ENCODE assay signal across 17 cellular contexts in the genomic region with DNA sequence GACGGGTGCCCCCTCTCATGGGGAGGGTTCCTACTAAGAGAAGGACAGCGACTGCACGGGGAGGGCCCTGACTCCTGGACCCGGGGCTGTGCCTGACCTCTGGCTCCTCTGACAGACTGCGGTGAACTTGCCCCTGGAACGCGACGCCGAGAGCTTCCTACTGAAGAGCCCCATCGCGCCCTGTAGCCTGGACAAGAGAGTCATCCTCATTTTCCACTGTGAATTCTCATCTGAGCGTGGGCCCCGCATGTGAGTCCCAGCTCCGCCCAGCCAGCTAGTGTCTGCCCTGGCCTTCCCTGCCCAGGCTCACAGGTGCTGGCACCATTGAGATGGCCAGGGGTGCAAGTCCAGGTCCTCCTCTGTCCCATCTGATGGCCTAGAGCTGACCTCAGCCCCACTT. TPM values are rescaled to one million over a fixed set of nuclear protein-coding genes. Genes with fewer than 3 reads are reported as not detected.
DNase-seq lines count a peak whose midpoint lies in the region; ATAC-seq and TF ChIP-seq lines count a peak whose summit lies in the region.
"Had no signal": no experiment of that assay in that cellular context is flagged by ENCODE, and none has a peak within 500 bp of the region (broad histone marks: within the 10 kb centered on the region; RNA-seq: fewer than 3 reads in every experiment).

No MANE protein-coding gene starts in this region.

- peaks cover 85% of the 10 kb centered on the region for H3K36me3 Mint-ChIP-seq in T-helper 2 cell treated with Interferon-gamma antibody and Interleukin-4, amounts not matched to agents 5 μg/mL and 100 μg/mL, for 36 hours (ENCODE audit: low read depth)
- peaks cover 76 to 80% of the 10 kb centered on the region in 2 donors for H3K36me3 Mint-ChIP-seq in CD4-positive, alpha-beta memory T cell
- H3K36me3 Mint-ChIP-seq in naive thymus-derived CD4-positive, alpha-beta T cell: peaks cover 14 to 67% (median 49%) of the 10 kb centered on the region in 5 donors

- intact Hi-C loops in CD4-positive, alpha-beta memory T cell (cut with micrococcal nuclease): no loop called here
- intact Hi-C loops in breast epithelium (cut with DNase I; ENCODE audit: low total_unique reads) (no loop called here), adrenal gland (cut with DNase I) (no loop called here)
- intact Hi-C loops in naive thymus-derived CD4-positive, alpha-beta T cell (cut with micrococcal nuclease): no loop called here

- no peak for ATAC-seq in naive thymus-derived CD4-positive, alpha-beta T cell
- no peak for ATAC-seq in GM18520 (IDR thresholded peaks at IDR 0.05; ENCODE audit: unreplicated experiment)
- ATAC-seq: heart left ventricle, pancreas had no signal

- WGBS in adrenal gland, 4 donors: 90 to 98% (median 97%) methylated on average over 9 to 14 of the region's 14 CpGs

- DNase-seq in T-helper 2 cell treated with Interferon-gamma antibody and Interleukin-4, amounts not matched to agents 5 μg/mL and 100 μg/mL, for 36 hours (ENCODE audit: low spot score): no peak
- DNase-seq in T-helper 2 cell (no peak), breast epithelium (ENCODE audit: low spot score in 2 of 2) (no peak), SK-N-DZ (ENCODE audit: low spot score) (no peak), adrenal gland (no peak)
- DNase-seq in CD4-positive, alpha-beta memory T cell: no peak
- DNase-seq in naive thymus-derived CD4-positive, alpha-beta T cell: no peak
- DNase-seq: activated gamma-delta T cell; esophagus squamous epithelium; NCI-H1930; pancreas; stimulated activated CD4-positive, alpha-beta T cell treated with anti-CD3 and anti-CD28 coated beads, Interleukin-4, amount 100 ng/mL, for 4 hours; transverse colon had no signal

- H3K4me3 Mint-ChIP-seq in T-helper 2 cell treated with Interferon-gamma antibody and Interleukin-4, amounts not matched to agents 5 μg/mL and 100 μg/mL, for 36 hours: peak overlapping the region; percentile 1
- peak overlapping the region in 4 of 8 donors; percentile 4 to 68 (median 60) for H3K4me3 Mint-ChIP-seq in CD4-positive, alpha-beta memory T cell
- peak overlapping the region in 4 of 10 donors; percentile 0 to 46 (median 28) for H3K4me3 Mint-ChIP-seq in naive thymus-derived CD4-positive, alpha-beta T cell

- no peak for TF ChIP-seq POLR2A in breast epithelium (IDR thresholded peaks at IDR 0.05)
- no peak for TF ChIP-seq POLR2A in adrenal gland (IDR thresholded peaks at IDR 0.05)

- no peak overlapping the region for H3K4me3 ChIP-seq in CD4-positive, alpha-beta memory T cell (ENCODE audit: low read length in 2 of 2)
- H3K4me3 ChIP-seq in breast epithelium (no peak overlapping the region), adrenal gland (no peak overlapping the region)
- H3K4me3 ChIP-seq in naive thymus-derived CD4-positive, alpha-beta T cell (ENCODE audit: low read length): no peak overlapping the region
- H3K4me3 ChIP-seq: esophagus squamous epithelium, heart left ventricle, pancreas, SK-N-MC, transverse colon had no signal

- no peaks in the 10 kb centered on the region for H3K9me3 Mint-ChIP-seq in T-helper 2 cell treated with Interferon-gamma antibody and Interleukin-4, amounts not matched to agents 5 μg/mL and 100 μg/mL, for 36 hours
- no peaks in the 10 kb centered on the region for H3K9me3 Mint-ChIP-seq in CD4-positive, alpha-beta memory T cell
- no peaks in the 10 kb centered on the region for H3K9me3 Mint-ChIP-seq in naive thymus-derived CD4-positive, alpha-beta T cell

- peaks cover 58% of the 10 kb centered on the region for H3K4me1 Mint-ChIP-seq in T-helper 2 cell treated with Interferon-gamma antibody and Interleukin-4, amounts not matched to agents 5 μg/mL and 100 μg/mL, for 36 hours (ENCODE audit: low read depth)
- peaks cover 52 to 96% (median 73%) of the 10 kb centered on the region in 4 donors for H3K4me1 Mint-ChIP-seq in CD4-positive, alpha-beta memory T cell
- peaks cover 53 to 94% (median 72%) of the 10 kb centered on the region in 7 donors for H3K4me1 Mint-ChIP-seq in naive thymus-derived CD4-positive, alpha-beta T cell

- no peaks in the 10 kb centered on the region for H3K27me3 Mint-ChIP-seq in T-helper 2 cell treated with Interferon-gamma antibody and Interleukin-4, amounts not matched to agents 5 μg/mL and 100 μg/mL, for 36 hours (ENCODE audit: low read depth)
- no peaks in the 10 kb centered on the region for H3K27me3 Mint-ChIP-seq in CD4-positive, alpha-beta memory T cell
- H3K27me3 Mint-ChIP-seq in naive thymus-derived CD4-positive, alpha-beta T cell: no peaks in the 10 kb centered on the region

- H3K27ac Mint-ChIP-seq in T-helper 2 cell treated with Interferon-gamma antibody and Interleukin-4, amounts not matched to agents 5 μg/mL and 100 μg/mL, for 36 hours: peak overlapping the region; percentile 79
- H3K27ac Mint-ChIP-seq in CD4-positive, alpha-beta memory T cell: peak overlapping the region; percentile 65 to 95 (median 92)
- peak overlapping the region; percentile 78 to 98 (median 91) for H3K27ac Mint-ChIP-seq in naive thymus-derived CD4-positive, alpha-beta T cell

- no peaks in the 10 kb centered on the region for H3K27me3 ChIP-seq in CD4-positive, alpha-beta memory T cell (ENCODE audit: insufficient read depth, low read length)
- H3K27me3 ChIP-seq in breast epithelium (no peaks in the 10 kb centered on the region), adrenal gland (no peaks in the 10 kb centered on the region)
- no peaks in the 10 kb centered on the region for H3K27me3 ChIP-seq in naive thymus-derived CD4-positive, alpha-beta T cell (ENCODE audit: control insufficient read depth in 2 of 2, insufficient read depth in 2 of 2, low read length in 2 of 2)
- H3K27me3 ChIP-seq: esophagus squamous epithelium, heart left ventricle, pancreas, transverse colon had no signal

- TF ChIP-seq CTCF in breast epithelium (IDR thresholded peaks at IDR 0.05) (no peak), adrenal gland (IDR thresholded peaks at IDR 0.05) (no peak)

- H3K27ac ChIP-seq in CD4-positive, alpha-beta memory T cell (ENCODE audit: low read depth, low read length): peak overlapping the region; percentile 68
- H3K27ac ChIP-seq in breast epithelium (peak overlapping the region; percentile 91 to 95), adrenal gland (no peak overlapping the region)
- peak overlapping the region; percentile 78 for H3K27ac ChIP-seq in naive thymus-derived CD4-positive, alpha-beta T cell (ENCODE audit: low read depth, low read length)
- H3K27ac ChIP-seq: pancreas, transverse colon had no signal

- peaks cover 98% of the 10 kb centered on the region for H3K4me1 ChIP-seq in CD4-positive, alpha-beta memory T cell (ENCODE audit: insufficient read depth, low read length)
- peaks cover 9 to 20% of the 10 kb centered on the region in 2 donors for H3K4me1 ChIP-seq in breast epithelium
- H3K4me1 ChIP-seq in naive thymus-derived CD4-positive, alpha-beta T cell (ENCODE audit: control insufficient read depth in 2 of 2, insufficient read depth in 2 of 2, low read length in 2 of 2): peaks cover 54% of the 10 kb centered on the region in 2 donors
- H3K4me1 ChIP-seq in adrenal gland (replicated peaks in 1 of 2): peaks cover 26 to 33% of the 10 kb centered on the region in 2 donors

- no peaks in the 10 kb centered on the region for H3K9me3 ChIP-seq in CD4-positive, alpha-beta memory T cell (ENCODE audit: control insufficient read depth in 1 of 2, low read length in 2 of 2)
- H3K9me3 ChIP-seq in breast epithelium (peaks cover 0 to 3% of the 10 kb centered on the region in 2 donors), adrenal gland (replicated peaks in 1 of 3) (no peaks in the 10 kb centered on the region)
- H3K9me3 ChIP-seq in naive thymus-derived CD4-positive, alpha-beta T cell (ENCODE audit: control insufficient read depth in 2 of 3, low read length in 3 of 3): no peaks in the 10 kb centered on the region
- H3K9me3 ChIP-seq: esophagus squamous epithelium, heart left ventricle, pancreas, transverse colon had no signal

- H3K36me3 ChIP-seq in CD4-positive, alpha-beta memory T cell (ENCODE audit: insufficient read depth, low read length): peaks cover 65% of the 10 kb centered on the region
- H3K36me3 ChIP-seq in breast epithelium: no peaks in the 10 kb centered on the region
- H3K36me3 ChIP-seq in naive thymus-derived CD4-positive, alpha-beta T cell (ENCODE audit: control insufficient read depth in 2 of 3, insufficient read depth in 3 of 3, low read length in 3 of 3): peaks cover 36 to 70% (median 43%) of the 10 kb centered on the region in 3 experiments
- peaks cover 0 to 46% of the 10 kb centered on the region in 2 donors for H3K36me3 ChIP-seq in adrenal gland (replicated peaks in 1 of 2)
- H3K36me3 ChIP-seq: pancreas had no signal

- POLR2A ChIA-PET in CD4-positive, alpha-beta memory T cell (lab: Charles Lee; ENCODE audit: partially characterized antibody): interaction anchor here (0.7 to 1.4 kb wide), 2 partner anchors 12 to 35 kb away, joined by 3 to 5 read pairs; a partner anchor contains a TSS
- POLR2A ChIA-PET in naive thymus-derived CD4-positive, alpha-beta T cell (lab: Charles Lee): interaction anchor here (1.0 kb wide), 1 partner anchor 8 kb away, joined by 3 read pairs; no protein-coding TSS in a partner anchor

- CTCF ChIA-PET in CD4-positive, alpha-beta memory T cell (lab: Charles Lee; ENCODE audit: partially characterized antibody): interaction anchor here (1.0 kb wide), 1 partner anchor 17 kb away, joined by 3 read pairs; a partner anchor contains a TSS
- CTCF ChIA-PET in naive thymus-derived CD4-positive, alpha-beta T cell (lab: Charles Lee): no interaction called here

RNA-seq across cellular contexts. Expression of a gene that starts 7.2 kb away (rescaled TPM):
- 100 to 1,000 TPM; 410 to 420 TPM for total RNA-seq in CD4-positive, alpha-beta memory T cell
- polyA plus RNA-seq in CD4-positive, alpha-beta memory T cell: 10 to 100 TPM; 25.9 to 55.9 TPM
- total RNA-seq in breast epithelium: 10 to 100 TPM; 18.1 to 25.0 (median 22.0) TPM
- total RNA-seq in naive thymus-derived CD4-positive, alpha-beta T cell: 100 to 1,000 TPM; 166 to 392 (median 281) TPM
- 10 to 100 TPM; 37.0 to 45.7 TPM for polyA plus RNA-seq in naive thymus-derived CD4-positive, alpha-beta T cell
- 140 and 141 TPM in 2 replicates for polyA plus RNA-seq in SK-N-DZ (2014; cell fraction: cytosol; rRNA removed)
- polyA plus RNA-seq in SK-N-DZ (2014; cell fraction: nucleus; rRNA removed): 108 and 173 TPM in 2 replicates
- 10 to 100 TPM in 7 of 8 donors, 1 to 10 TPM in 1; 9.9 to 24.4 (median 14.7) TPM for total RNA-seq in adrenal gland
- 10 to 100 TPM in 2 of 3 donors, 1 to 10 TPM in 1; 5.5 to 61.7 (median 35.8) TPM for polyA plus RNA-seq in adrenal gland

RNA-seq across cellular contexts. Expression of a gene that starts 16.7 kb away (rescaled TPM):
- total RNA-seq in CD4-positive, alpha-beta memory T cell: 10 to 100 TPM; 52.2 to 56.7 TPM
- polyA plus RNA-seq in CD4-positive, alpha-beta memory T cell: 1 to 10 TPM in 1 of 2 donors, under 1 TPM in 1; 0.56 to 1.9 TPM
- 10 to 100 TPM; 55.5 to 69.8 (median 68.2) TPM for total RNA-seq in breast epithelium
- 10 to 100 TPM; 35.3 to 73.6 (median 50.0) TPM for total RNA-seq in naive thymus-derived CD4-positive, alpha-beta T cell
- polyA plus RNA-seq in naive thymus-derived CD4-positive, alpha-beta T cell: 1 to 10 TPM; 1.3 to 1.8 TPM
- polyA plus RNA-seq in SK-N-DZ (2014; cell fraction: cytosol; rRNA removed): 48.5 and 68.5 TPM in 2 replicates
- polyA plus RNA-seq in SK-N-DZ (2014; cell fraction: nucleus; rRNA removed): 30.1 and 42.8 TPM in 2 replicates
- total RNA-seq in adrenal gland: 100 to 1,000 TPM in 4 of 8 donors, 10 to 100 TPM in 4; 54.4 to 112 (median 102) TPM
- 10 to 100 TPM; 25.8 to 54.8 (median 41.8) TPM for polyA plus RNA-seq in adrenal gland

RNA-seq across cellular contexts. Expression of a gene that starts 17.1 kb away (rescaled TPM):
- 10 to 100 TPM; 10.4 to 11.1 TPM for total RNA-seq in CD4-positive, alpha-beta memory T cell
- 10 to 100 TPM; 14.5 to 16.8 TPM for polyA plus RNA-seq in CD4-positive, alpha-beta memory T cell
- total RNA-seq in breast epithelium (10 to 100 TPM; 11.1 to 13.8 (median 11.8) TPM), adrenal gland (10 to 100 TPM; 21.2 to 50.3 (median 27.3) TPM)
- total RNA-seq in naive thymus-derived CD4-positive, alpha-beta T cell: 10 to 100 TPM in 4 of 5 experiments, 1 to 10 TPM in 1; 7.9 to 14.0 (median 10.8) TPM
- polyA plus RNA-seq in naive thymus-derived CD4-positive, alpha-beta T cell: 10 to 100 TPM; 19.8 to 25.9 TPM
- polyA plus RNA-seq in SK-N-DZ (2014; cell fraction: cytosol; rRNA removed): 10.4 and 12.0 TPM in 2 replicates
- 5.7 and 6.8 TPM in 2 replicates for polyA plus RNA-seq in SK-N-DZ (2014; cell fraction: nucleus; rRNA removed)
- 10 to 100 TPM in 2 of 3 donors, 1 to 10 TPM in 1; 9.6 to 10.5 (median 10.2) TPM for polyA plus RNA-seq in adrenal gland

RNA-seq across cellular contexts. Expression of a gene that starts 22.0 kb away (rescaled TPM):
- not detected for total RNA-seq in CD4-positive, alpha-beta memory T cell
- polyA plus RNA-seq in CD4-positive, alpha-beta memory T cell: under 1 TPM in 1 of 2 donors, not detected in 1; 0.15 TPM
- under 1 TPM in 2 of 3 donors, not detected in 1; 0.33 to 0.88 TPM for total RNA-seq in breast epithelium
- under 1 TPM in 3 of 5 experiments, not detected in 2; 0.24 to 0.32 (median 0.29) TPM for total RNA-seq in naive thymus-derived CD4-positive, alpha-beta T cell
- not detected for polyA plus RNA-seq in naive thymus-derived CD4-positive, alpha-beta T cell
- polyA plus RNA-seq in SK-N-DZ (2014; cell fraction: cytosol; rRNA removed): 0.17 and 0.62 TPM in 2 replicates
- 0.20 and 3.4 TPM in 2 replicates for polyA plus RNA-seq in SK-N-DZ (2014; cell fraction: nucleus; rRNA removed)
- total RNA-seq in adrenal gland: 1 to 10 TPM in 1 of 8 donors, under 1 TPM in 6, not detected in 1; 0.14 to 1.4 (median 0.26) TPM
- polyA plus RNA-seq in adrenal gland: under 1 TPM in 2 of 3 donors, not detected in 1; 0.40 to 0.81 TPM
- total RNA-seq: Daoy had no signal

RNA-seq across cellular contexts. Expression of a gene that starts 35.7 kb away (rescaled TPM):
- total RNA-seq in CD4-positive, alpha-beta memory T cell: 10 to 100 TPM; 15.7 to 17.3 TPM
- 10 to 100 TPM; 16.3 to 31.5 TPM for polyA plus RNA-seq in CD4-positive, alpha-beta memory T cell
- 10 to 100 TPM; 12.3 to 29.3 (median 15.7) TPM for total RNA-seq in breast epithelium
- total RNA-seq in naive thymus-derived CD4-positive, alpha-beta T cell: 10 to 100 TPM; 14.0 to 27.4 (median 18.4) TPM
- polyA plus RNA-seq in naive thymus-derived CD4-positive, alpha-beta T cell: 10 to 100 TPM; 20.7 to 21.7 TPM
- polyA plus RNA-seq in SK-N-DZ (2014; cell fraction: cytosol; rRNA removed): 110 and 116 TPM in 2 replicates
- 63.6 and 72.6 TPM in 2 replicates for polyA plus RNA-seq in SK-N-DZ (2014; cell fraction: nucleus; rRNA removed)
- total RNA-seq in adrenal gland: 10 to 100 TPM; 17.6 to 31.5 (median 23.9) TPM
- polyA plus RNA-seq in adrenal gland: 10 to 100 TPM in 2 of 3 donors, 1 to 10 TPM in 1; 4.4 to 42.1 (median 24.4) TPM

Comparison
In these comparisons a context has a peak if more than half of its experiments do, and no peak if none do; other contexts are left out.
1. H3K27ac ChIP-seq: peak in CD4-positive, alpha-beta memory T cell (single experiment), breast epithelium (2 of 2) and naive thymus-derived CD4-positive, alpha-beta T cell (single experiment); none in adrenal gland (0 of 5).
2. RNA of a gene that starts 7.2 kb away (total RNA-seq): 410 to 420 TPM in CD4-positive, alpha-beta memory T cell and 166 to 392 TPM in naive thymus-derived CD4-positive, alpha-beta T cell; 18.1 to 25.0 TPM in breast epithelium and 9.9 to 24.4 TPM in adrenal gland; every median in the first group is over 4 times any median in the second.
3. Peak in every context shown above with its lines, with median percentiles within 50 percentile points of each other: H3K27ac Mint-ChIP-seq.